In the genomic region with DNA sequence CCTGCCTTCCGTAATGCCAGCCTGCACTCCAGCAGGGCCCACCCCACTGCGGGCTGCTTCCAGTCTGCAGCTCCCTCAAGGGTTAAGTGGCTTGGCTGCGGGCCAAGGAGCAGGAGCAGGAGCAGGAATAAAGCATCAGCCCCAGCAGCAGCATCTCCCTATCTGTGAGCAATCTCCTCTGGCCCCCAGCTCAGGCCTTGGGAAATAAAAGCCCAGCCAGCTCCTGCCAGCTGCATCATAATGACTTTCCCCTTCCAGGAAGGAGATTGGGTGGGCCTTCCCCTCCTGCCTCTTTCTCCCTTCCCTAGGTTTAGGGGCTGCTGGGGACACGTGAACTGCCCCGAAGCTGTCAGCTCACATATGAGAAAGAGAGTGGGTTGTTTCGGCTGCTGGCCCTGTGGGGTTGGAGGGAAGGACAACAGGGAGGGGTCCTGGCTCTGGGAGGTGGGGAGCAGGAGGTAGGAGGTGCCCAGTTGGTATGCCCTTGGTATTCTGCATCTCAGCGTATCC, we compare ENCODE assay signal across 19 cellular contexts. TPM values are rescaled to one million over a fixed set of nuclear protein-coding genes. Genes with fewer than 3 reads are reported as not detected.
DNase-seq lines count a peak whose midpoint lies in the region; ATAC-seq lines count a peak whose summit lies in the region.
"Had no signal": no experiment of that assay in that cellular context is flagged by ENCODE, and none has a peak within 500 bp of the region (broad histone marks: within the 10 kb centered on the region; RNA-seq: fewer than 3 reads in every experiment).

No MANE protein-coding gene starts in this region.

- H3K4me2 ChIP-seq in neuronal stem cell (ENCODE audit: insufficient read depth, low read length, poor library complexity, severe bottlenecking) = no peak overlapping the region

- no peak overlapping the region for H4K8ac ChIP-seq in neuronal stem cell (ENCODE audit: low read depth, low read length)

- no peak overlapping the region for H3K14ac ChIP-seq in neuronal stem cell (ENCODE audit: low read length)

- peak overlapping the region; percentile 74 for H2AFZ ChIP-seq in neuronal stem cell (ENCODE audit: low read length)

- no peak overlapping the region for H3K4me3 ChIP-seq in neuronal stem cell (ENCODE audit: low read length in 2 of 2)
- H3K4me3 ChIP-seq: SJSA1, tibial nerve had no signal

- H2BK15ac ChIP-seq in neuronal stem cell (ENCODE audit: low read length) = no peak overlapping the region

- no peak overlapping the region for H3K27ac ChIP-seq in neuronal stem cell (replicated peaks; ENCODE audit: low read length)
- H3K27ac ChIP-seq: neutrophil, SJSA1, tibial nerve had no signal

- H3K9me3 ChIP-seq in neuronal stem cell (replicated peaks in 1 of 2; ENCODE audit: control insufficient read depth in 2 of 2, insufficient read depth in 1 of 2, low read depth in 1 of 2, low read length in 2 of 2) = no peaks in the 10 kb centered on the region
- H3K9me3 ChIP-seq: neutrophil had no signal

- no peak overlapping the region for H2BK120ac ChIP-seq in neuronal stem cell (ENCODE audit: low read depth, low read length)

- no peaks in the 10 kb centered on the region for H3K36me3 ChIP-seq in neuronal stem cell (replicated peaks in 1 of 2; ENCODE audit: control insufficient read depth in 2 of 2, insufficient read depth in 2 of 2, low read length in 2 of 2)
- H3K36me3 ChIP-seq: neutrophil, SJSA1, tibial nerve had no signal

- DNase-seq in NCI-H524 (lab: John Stamatoyannopoulos, UW) (peak; percentile 37 to 74), NCI-H524 treated with DMSO at 0.1 percent for 48 hours (lab: John Stamatoyannopoulos, UW) (no peak), NCI-H1105 (lab: John Stamatoyannopoulos, UW) (peak; percentile 65), astrocyte of the hippocampus (ENCODE audit: low read depth, low spot score) (peak; percentile 20), neuronal stem cell (ENCODE audit: low spot score) (no peak), T-helper 9 cell (no peak)
- DNase-seq: activated CD4-positive, alpha-beta T cell treated with anti-CD3 and anti-CD28 coated beads, Interleukin-2, amount 50 U/mL, for 4 hours; foreskin fibroblast; immature natural killer cell; IMR-90; mesenchymal stem cell; NK-92 treated with Interleukin-12 subunit alpha and Interleukin-12 subunit beta, amount 100 ng/mL, for 24 hours; stimulated activated CD4-positive, alpha-beta T cell treated with anti-CD3 and anti-CD28 coated beads, Interleukin-4, amount 100 ng/mL, for 24 hours had no signal

- no peak overlapping the region for H3K18ac ChIP-seq in neuronal stem cell (ENCODE audit: low read length)

- H2BK5ac ChIP-seq in neuronal stem cell (ENCODE audit: low read length) = no peak overlapping the region

- H3K27me3 ChIP-seq in neuronal stem cell (ENCODE audit: control insufficient read depth in 3 of 3, insufficient read depth in 3 of 3, low read depth in 1 of 3, low read length in 3 of 3) = peaks cover 0 to 7% (median 0%) of the 10 kb centered on the region in 3 experiments
- H3K27me3 ChIP-seq: SJSA1, tibial nerve had no signal

- H3K79me1 ChIP-seq in neuronal stem cell (ENCODE audit: low read depth, low read length) = no peaks in the 10 kb centered on the region

- no peak overlapping the region for H3K4ac ChIP-seq in neuronal stem cell (ENCODE audit: low read length)

- ATAC-seq in HG03354 (IDR thresholded peaks at IDR 0.05; ENCODE audit: poor library complexity, severe bottlenecking, unreplicated experiment) (no peak), HG03457 (IDR thresholded peaks at IDR 0.05; ENCODE audit: unreplicated experiment) (no peak)

- H3K9ac ChIP-seq in neuronal stem cell (ENCODE audit: low read depth, low read length, poor library complexity) = no peak overlapping the region

- no peak overlapping the region for H4K91ac ChIP-seq in neuronal stem cell (ENCODE audit: low read depth, low read length, poor library complexity)

- no peak overlapping the region for H2BK12ac ChIP-seq in neuronal stem cell (ENCODE audit: low read length)

- WGBS in neuronal stem cell (ENCODE audit: extremely low coverage in 2 of 2, insufficient read length in 2 of 2, insufficient replicate concordance in 1 of 2), 2 donors = no CpG with 5 or more reads among the region's 7 CpGs

- H3K23ac ChIP-seq in neuronal stem cell (ENCODE audit: low read depth, low read length, poor library complexity) = no peak overlapping the region

- no peaks in the 10 kb centered on the region for H3K4me1 ChIP-seq in neuronal stem cell (ENCODE audit: control insufficient read depth in 2 of 2, insufficient read depth in 1 of 2, low read depth in 1 of 2, low read length in 2 of 2)
- H3K4me1 ChIP-seq: SJSA1, tibial nerve had no signal

- H2AK5ac ChIP-seq in neuronal stem cell (ENCODE audit: low read depth, low read length) = no peak overlapping the region

RNA-seq across cellular contexts. Expression of gene FGD5, which starts 34.6 kb away (rescaled TPM):
- 0.39 TPM for polyA plus RNA-seq in neuronal stem cell (2013, experiment 1 of 2)
- polyA plus RNA-seq in neuronal stem cell (2013, experiment 2 of 2) = 0.43 TPM
- polyA plus RNA-seq: AG04450, immature natural killer cell, IMR-90 had no signal

Comparison
In these comparisons a context has a peak if more than half of its experiments do, and no peak if none do; other contexts are left out.
1. DNase-seq: peak in NCI-H524 (2 of 2), NCI-H1105 (single experiment) and astrocyte of the hippocampus (single experiment); none in NCI-H524 treated with DMSO at 0.1 percent for 48 hours (single experiment), neuronal stem cell (single experiment) and T-helper 9 cell (single experiment).